10 cellular contexts compared by ENCODE assay signal in the genomic region with DNA sequence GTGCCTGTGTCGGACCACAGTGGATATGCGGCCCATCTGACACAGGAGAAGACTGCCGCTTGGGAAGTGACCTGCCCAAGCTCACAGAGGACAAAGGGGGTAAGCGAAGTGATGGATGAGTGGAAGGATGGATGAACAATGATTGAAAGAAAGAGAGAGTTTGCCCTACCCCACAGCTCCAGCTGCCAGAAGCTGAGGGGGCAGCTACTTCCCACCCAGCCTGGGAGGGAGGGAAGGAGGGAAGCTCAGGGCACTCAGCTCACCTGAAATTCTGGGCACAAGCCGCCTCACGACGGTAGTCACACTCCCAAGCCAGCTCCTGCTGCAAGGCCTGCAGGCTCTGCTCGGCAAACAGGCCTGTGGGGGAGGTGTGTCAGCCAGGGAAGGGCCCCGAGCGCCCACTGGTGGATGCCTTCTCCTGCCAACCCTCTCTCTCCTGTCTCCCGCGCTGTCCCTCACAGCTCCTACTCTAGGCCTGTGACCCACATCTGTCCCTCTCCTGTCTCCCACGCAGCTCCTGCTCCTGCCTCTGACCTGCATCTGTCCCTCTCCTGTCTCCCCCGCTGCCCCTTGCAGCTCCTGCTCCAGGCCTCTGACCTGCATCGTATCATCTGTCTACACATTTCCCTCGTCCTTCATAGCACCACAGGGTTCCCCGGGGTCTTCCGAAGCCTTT. TPM values are rescaled to one million over a fixed set of nuclear protein-coding genes. Genes with fewer than 3 reads are reported as not detected.
DNase-seq lines count a peak whose midpoint lies in the region; ATAC-seq and TF ChIP-seq lines count a peak whose summit lies in the region.
"Had no signal": no experiment of that assay in that cellular context is flagged by ENCODE, and none has a peak within 500 bp of the region (broad histone marks: within the 10 kb centered on the region; RNA-seq: fewer than 3 reads in every experiment).

No MANE protein-coding gene starts in this region.

- TF ChIP-seq CTCF in VCaP (conservative IDR thresholded peaks at IDR 0.05) (peak; percentile 77), heart left ventricle (IDR thresholded peaks at IDR 0.05) (peak in 11 of 12 donors; percentile 13 to 53 (median 37)), smooth muscle cell (IDR thresholded peaks at IDR 0.05; ENCODE audit: borderline replicate concordance, insufficient read depth, poor library complexity, severe bottlenecking) (peak; percentile 26), A673 (conservative IDR thresholded peaks at IDR 0.05; ENCODE audit: low read depth, low read length) (no peak)

- BruUV-seq in A673 (replicated peaks; lab: Mats Ljungman, UMichigan) = no TSS peak

- CTCF ChIA-PET in A673 (lab: Charles Lee) = no interaction called here

- no peaks in the 10 kb centered on the region for H3K79me2 ChIP-seq in smooth muscle cell (ENCODE audit: low read depth)

- 63 to 75% (median 68%) methylated on average over 16 to 18 of the region's 18 CpGs for WGBS in heart left ventricle, 4 donors
- 71% methylated on average over 17 of the region's 18 CpGs for WGBS in smooth muscle cell (ENCODE audit: low lambda C conversion rate)

- no peak overlapping the region for H3K4me2 ChIP-seq in smooth muscle cell

- no peak overlapping the region for H3K27ac ChIP-seq in VCaP
- peak overlapping the region in 6 of 12 donors; percentile 34 to 68 (median 48) for H3K27ac ChIP-seq in heart left ventricle
- H3K27ac ChIP-seq in smooth muscle cell (ENCODE audit: low read depth) = no peak overlapping the region
- no peak overlapping the region for H3K27ac ChIP-seq in A673 (ENCODE audit: low read depth, low read length, poor library complexity, severe bottlenecking)

- no peak overlapping the region for H2AFZ ChIP-seq in smooth muscle cell (ENCODE audit: low read depth)

- H3K36me3 ChIP-seq in heart left ventricle = peaks cover 0 to 86% (median 60%) of the 10 kb centered on the region in 9 donors
- no peaks in the 10 kb centered on the region for H3K36me3 ChIP-seq in smooth muscle cell (ENCODE audit: low read depth)
- peaks cover 24% of the 10 kb centered on the region for H3K36me3 ChIP-seq in A673 (ENCODE audit: insufficient read depth, low read length, poor library complexity, severe bottlenecking)

- ATAC-seq in heart left ventricle = peak; percentile 57 to 83 (median 73)
- ATAC-seq in GM19035 (IDR thresholded peaks at IDR 0.05; ENCODE audit: unreplicated experiment) = no peak
- ATAC-seq in stimulated activated naive CD8-positive, alpha-beta T cell treated with anti-CD3 and anti-CD28 coated beads, Interleukin-15, Interleukin-2, amounts not matched to agents 100 U/mL and 50 U/mL, for 24 hours = no peak
- no peak for ATAC-seq in GM21526 (IDR thresholded peaks at IDR 0.05; ENCODE audit: low FRiP score, unreplicated experiment)

- no peak overlapping the region for H3K9ac ChIP-seq in smooth muscle cell (ENCODE audit: low read depth)

- intact Hi-C loops in heart left ventricle (cut with DNase I) (no loop called here), A673 (cut with micrococcal nuclease; ENCODE audit: unreplicated experiment) (no loop called here)

- DNase-seq in HT1080 (ENCODE audit: low read depth) (peak; percentile 51), heart left ventricle (peak in 3 of 5 donors; percentile 59 to 71 (median 65)), smooth muscle cell (lab: John Stamatoyannopoulos, UW; ENCODE audit: unreplicated experiment) (no peak), A673 (ENCODE audit: low spot score) (no peak)
- DNase-seq in stimulated activated naive CD8-positive, alpha-beta T cell treated with anti-CD3 and anti-CD28 coated beads, Interleukin-15, Interleukin-2, amounts not matched to agents 100 U/mL and 50 U/mL, for 24 hours = no peak
- DNase-seq: effector CD4-positive, alpha-beta T cell; NCI-H2081 had no signal

- H3K4me1 ChIP-seq in heart left ventricle = peaks cover 0 to 29% (median 9%) of the 10 kb centered on the region in 12 donors
- H3K4me1 ChIP-seq in smooth muscle cell (ENCODE audit: low read depth) = no peaks in the 10 kb centered on the region
- H3K4me1 ChIP-seq in A673 (ENCODE audit: insufficient read depth, low read length, poor library complexity, severe bottlenecking) = no peaks in the 10 kb centered on the region

- no peak for TF ChIP-seq POLR2A in heart left ventricle (IDR thresholded peaks at IDR 0.05)

- no peaks in the 10 kb centered on the region for H4K20me1 ChIP-seq in smooth muscle cell (ENCODE audit: low read depth)

- no peaks in the 10 kb centered on the region for H3F3A ChIP-seq in smooth muscle cell (ENCODE audit: low read depth)

- H3K27me3 ChIP-seq in heart left ventricle (no peaks in the 10 kb centered on the region), smooth muscle cell (ENCODE audit: low read depth) (no peaks in the 10 kb centered on the region), A673 (replicated peaks; ENCODE audit: insufficient read depth, low read depth, low read length, poor library complexity) (no peaks in the 10 kb centered on the region)

- H3K9me3 ChIP-seq in heart left ventricle (no peaks in the 10 kb centered on the region), smooth muscle cell (replicated peaks; ENCODE audit: low read depth) (no peaks in the 10 kb centered on the region), A673 (ENCODE audit: low read depth, low read length, poor library complexity, severe bottlenecking) (no peaks in the 10 kb centered on the region)

- H3K4me3 ChIP-seq in heart left ventricle (no peak overlapping the region), smooth muscle cell (no peak overlapping the region), A673 (ENCODE audit: low read depth, low read length, poor library complexity, severe bottlenecking) (no peak overlapping the region)

- POLR2A ChIA-PET in A673 (lab: Charles Lee; ENCODE audit: low non-redundant PET) = no interaction called here

RNA-seq across cellular contexts. Expression of gene NUMBL, which starts 12.0 kb away (rescaled TPM):
- total RNA-seq in HT1080 (2014; rRNA removed; shearing (Covaris generic)) = 10.9 and 16.4 TPM in 2 replicates
- polyA plus RNA-seq in HT1080 (2015; cell fraction: cytosol; rRNA removed) = 32.3 and 33.7 TPM in 2 replicates
- polyA plus RNA-seq in HT1080 (2015; cell fraction: nucleus; rRNA removed) = 52.5 and 53.7 TPM in 2 replicates
- total RNA-seq in heart left ventricle = 10 to 100 TPM in 5 of 9 donors, 1 to 10 TPM in 4; 7.3 to 29.1 (median 10.6) TPM
- polyA plus RNA-seq in heart left ventricle = 10 to 100 TPM in 1 of 2 donors, 1 to 10 TPM in 1; 8.4 to 11.7 TPM
- 30.5 and 53.6 TPM in 2 replicates for total RNA-seq in smooth muscle cell
- 56.9 and 73.0 TPM in 2 replicates for polyA plus RNA-seq in smooth muscle cell
- 38.4 and 49.3 TPM in 2 replicates for total RNA-seq in A673 (2021)

RNA-seq across cellular contexts. Expression of gene COQ8B, which starts 14.2 kb away (rescaled TPM):
- total RNA-seq in HT1080 (2014; rRNA removed; shearing (Covaris generic)) = 16.7 and 24.2 TPM in 2 replicates
- polyA plus RNA-seq in HT1080 (2015; cell fraction: cytosol; rRNA removed) = 23.5 and 27.8 TPM in 2 replicates
- polyA plus RNA-seq in HT1080 (2015; cell fraction: nucleus; rRNA removed) = 76.0 and 83.5 TPM in 2 replicates
- total RNA-seq in heart left ventricle (10 to 100 TPM; 18.2 to 49.7 (median 27.8) TPM), smooth muscle cell (17.7 and 26.0 TPM in 2 replicates), A673 (2021) (34.1 and 38.8 TPM in 2 replicates)
- polyA plus RNA-seq in heart left ventricle (10 to 100 TPM; 25.1 to 38.3 TPM), smooth muscle cell (20.7 and 21.2 TPM in 2 replicates)

RNA-seq across cellular contexts. Expression of gene ITPKC, which starts 14.4 kb away (rescaled TPM):
- total RNA-seq in HT1080 (2014; rRNA removed; shearing (Covaris generic)) = 5.1 and 5.2 TPM in 2 replicates
- polyA plus RNA-seq in HT1080 (2015; cell fraction: cytosol; rRNA removed) = 7.4 and 8.3 TPM in 2 replicates
- polyA plus RNA-seq in HT1080 (2015; cell fraction: nucleus; rRNA removed) = 10.0 and 12.6 TPM in 2 replicates
- total RNA-seq in heart left ventricle (10 to 100 TPM in 3 of 9 donors, 1 to 10 TPM in 6; 6.9 to 27.3 (median 8.9) TPM), smooth muscle cell (22.0 and 24.1 TPM in 2 replicates), A673 (2021) (7.2 and 8.5 TPM in 2 replicates)
- polyA plus RNA-seq in heart left ventricle (10 to 100 TPM; 13.0 to 22.7 TPM), smooth muscle cell (25.0 and 31.9 TPM in 2 replicates)

RNA-seq across cellular contexts. Expression of gene ACTMAP, which starts 47.8 kb away (rescaled TPM):
- total RNA-seq in HT1080 (2014; rRNA removed; shearing (Covaris generic)) = 0.97 and 1.6 TPM in 2 replicates
- polyA plus RNA-seq in HT1080 (2015; cell fraction: cytosol; rRNA removed) = 16.9 and 18.2 TPM in 2 replicates
- polyA plus RNA-seq in HT1080 (2015; cell fraction: nucleus; rRNA removed) = 21.8 and 26.5 TPM in 2 replicates
- total RNA-seq in heart left ventricle (10 to 100 TPM in 3 of 9 donors, 1 to 10 TPM in 6; 4.2 to 11.1 (median 8.6) TPM), smooth muscle cell (2.0 and 2.9 TPM in 2 replicates), A673 (2021) (17.1 and 20.8 TPM in 2 replicates)
- polyA plus RNA-seq in heart left ventricle (1 to 10 TPM; 4.5 to 7.7 TPM), smooth muscle cell (8.6 and 8.7 TPM in 2 replicates)

RNA-seq across cellular contexts. Expression of gene SNRPA, which starts 48.5 kb away (rescaled TPM):
- 257 and 375 TPM in 2 replicates for total RNA-seq in HT1080 (2014; rRNA removed; shearing (Covaris generic))
- polyA plus RNA-seq in HT1080 (2015; cell fraction: cytosol; rRNA removed) = 162 and 191 TPM in 2 replicates
- 169 and 192 TPM in 2 replicates for polyA plus RNA-seq in HT1080 (2015; cell fraction: nucleus; rRNA removed)
- total RNA-seq in heart left ventricle (10 to 100 TPM; 22.5 to 50.2 (median 31.6) TPM), smooth muscle cell (30.3 and 39.3 TPM in 2 replicates), A673 (2021) (167 and 179 TPM in 2 replicates)
- polyA plus RNA-seq in heart left ventricle (10 to 100 TPM; 23.5 to 32.3 TPM), smooth muscle cell (87.7 TPM in 2 replicates)

Comparison
In these comparisons a context has a peak if more than half of its experiments do, and no peak if none do; other contexts are left out.
1. DNase-seq: peak in HT1080 (single experiment) and heart left ventricle (3 of 5); none in smooth muscle cell (single experiment), A673 (single experiment) and stimulated activated naive CD8-positive, alpha-beta T cell treated with anti-CD3 and anti-CD28 coated beads, Interleukin-15, Interleukin-2, amounts not matched to agents 100 U/mL and 50 U/mL, for 24 hours (single experiment).
2. ATAC-seq: peak in heart left ventricle (4 of 4); none in GM19035 (single experiment), stimulated activated naive CD8-positive, alpha-beta T cell treated with anti-CD3 and anti-CD28 coated beads, Interleukin-15, Interleukin-2, amounts not matched to agents 100 U/mL and 50 U/mL, for 24 hours (single experiment) and GM21526 (single experiment).